ENCODE assay signal across 1 cellular context in genomic region chr20:31738729-31739549, GRCh38.
TF ChIP-seq lines count a peak whose summit lies in the region.

A gene with protein sequence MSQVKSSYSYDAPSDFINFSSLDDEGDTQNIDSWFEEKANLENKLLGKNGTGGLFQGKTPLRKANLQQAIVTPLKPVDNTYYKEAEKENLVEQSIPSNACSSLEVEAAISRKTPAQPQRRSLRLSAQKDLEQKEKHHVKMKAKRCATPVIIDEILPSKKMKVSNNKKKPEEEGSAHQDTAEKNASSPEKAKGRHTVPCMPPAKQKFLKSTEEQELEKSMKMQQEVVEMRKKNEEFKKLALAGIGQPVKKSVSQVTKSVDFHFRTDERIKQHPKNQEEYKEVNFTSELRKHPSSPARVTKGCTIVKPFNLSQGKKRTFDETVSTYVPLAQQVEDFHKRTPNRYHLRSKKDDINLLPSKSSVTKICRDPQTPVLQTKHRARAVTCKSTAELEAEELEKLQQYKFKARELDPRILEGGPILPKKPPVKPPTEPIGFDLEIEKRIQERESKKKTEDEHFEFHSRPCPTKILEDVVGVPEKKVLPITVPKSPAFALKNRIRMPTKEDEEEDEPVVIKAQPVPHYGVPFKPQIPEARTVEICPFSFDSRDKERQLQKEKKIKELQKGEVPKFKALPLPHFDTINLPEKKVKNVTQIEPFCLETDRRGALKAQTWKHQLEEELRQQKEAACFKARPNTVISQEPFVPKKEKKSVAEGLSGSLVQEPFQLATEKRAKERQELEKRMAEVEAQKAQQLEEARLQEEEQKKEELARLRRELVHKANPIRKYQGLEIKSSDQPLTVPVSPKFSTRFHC (plus strand): TSS chr20:31739290. CDS start chr20:31757477, 18,187 bp downstream.

TF ChIP-seq in GM12878, 131 proteins besides CTCF, POLR2A, EP300 and RAD21 (continued from another document and continues in another):
- TF ChIP-seq ZNF687 (IDR thresholded peaks at IDR 0.05) (no peak), E2F4 (IDR thresholded peaks at IDR 0.05; ENCODE audit: low read depth, low read length) (peak; percentile 93), BMI1 (IDR thresholded peaks at IDR 0.05; ENCODE audit: borderline replicate concordance) (no peak), CEBPB (IDR thresholded peaks at IDR 0.05; ENCODE audit: borderline replicate concordance in 1 of 2, low read depth in 2 of 2, low read length in 2 of 2) (no peak), NR2F1 (conservative IDR thresholded peaks at IDR 0.05) (no peak), ZNF24 (IDR thresholded peaks at IDR 0.05) (no peak), MTA3 (IDR thresholded peaks at IDR 0.05; ENCODE audit: borderline replicate concordance, low read length) (no peak), NFIC (IDR thresholded peaks at IDR 0.05; ENCODE audit: low read depth, low read length) (no peak), PML (IDR thresholded peaks at IDR 0.05; ENCODE audit: low read length) (peak; percentile 66), SMAD1 (IDR thresholded peaks at IDR 0.05; ENCODE audit: low read depth, partially characterized antibody) (no peak), RB1 (IDR thresholded peaks at IDR 0.05; ENCODE audit: borderline replicate concordance) (no peak), TAF1 (IDR thresholded peaks at IDR 0.05; ENCODE audit: borderline replicate concordance, low read depth, low read length) (peak; percentile 46; the same call in 1 of the 2 replicates), MLLT1 (IDR thresholded peaks at IDR 0.05) (no peak), LARP7 (IDR thresholded peaks at IDR 0.05) (peak; percentile 55), DPF2 (IDR thresholded peaks at IDR 0.05) (no peak), ZNF592 (IDR thresholded peaks at IDR 0.05) (no peak), MYC (IDR thresholded peaks at IDR 0.05; ENCODE audit: insufficient read depth, insufficient read length, insufficient replicate concordance, low read length, severe bottlenecking) (no peak), GATAD2B (conservative IDR thresholded peaks at IDR 0.05; ENCODE audit: low read depth) (0 out of 2 replicates have a peak, but pooled peaks have one; percentile 34), NFYA (IDR thresholded peaks at IDR 0.05; ENCODE audit: borderline replicate concordance, low read depth, low read length) (no peak), E2F8 (IDR thresholded peaks at IDR 0.05; ENCODE audit: low read depth, partially characterized antibody) (no peak), KDM1A (IDR thresholded peaks at IDR 0.05; ENCODE audit: borderline replicate concordance) (no peak), BACH1 (IDR thresholded peaks at IDR 0.05; ENCODE audit: borderline replicate concordance) (no peak), IKZF1 (conservative IDR thresholded peaks at IDR 0.05) (peak; percentile 73)
- TF ChIP-seq, protein P1, sequence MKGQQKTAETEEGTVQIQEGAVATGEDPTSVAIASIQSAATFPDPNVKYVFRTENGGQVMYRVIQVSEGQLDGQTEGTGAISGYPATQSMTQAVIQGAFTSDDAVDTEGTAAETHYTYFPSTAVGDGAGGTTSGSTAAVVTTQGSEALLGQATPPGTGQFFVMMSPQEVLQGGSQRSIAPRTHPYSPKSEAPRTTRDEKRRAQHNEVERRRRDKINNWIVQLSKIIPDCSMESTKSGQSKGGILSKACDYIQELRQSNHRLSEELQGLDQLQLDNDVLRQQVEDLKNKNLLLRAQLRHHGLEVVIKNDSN (IDR thresholded peaks at IDR 0.05; ENCODE audit: borderline replicate concordance, extremely low read length, insufficient read depth, low read depth, low read length) = no peak
- TF ChIP-seq, protein P2, sequence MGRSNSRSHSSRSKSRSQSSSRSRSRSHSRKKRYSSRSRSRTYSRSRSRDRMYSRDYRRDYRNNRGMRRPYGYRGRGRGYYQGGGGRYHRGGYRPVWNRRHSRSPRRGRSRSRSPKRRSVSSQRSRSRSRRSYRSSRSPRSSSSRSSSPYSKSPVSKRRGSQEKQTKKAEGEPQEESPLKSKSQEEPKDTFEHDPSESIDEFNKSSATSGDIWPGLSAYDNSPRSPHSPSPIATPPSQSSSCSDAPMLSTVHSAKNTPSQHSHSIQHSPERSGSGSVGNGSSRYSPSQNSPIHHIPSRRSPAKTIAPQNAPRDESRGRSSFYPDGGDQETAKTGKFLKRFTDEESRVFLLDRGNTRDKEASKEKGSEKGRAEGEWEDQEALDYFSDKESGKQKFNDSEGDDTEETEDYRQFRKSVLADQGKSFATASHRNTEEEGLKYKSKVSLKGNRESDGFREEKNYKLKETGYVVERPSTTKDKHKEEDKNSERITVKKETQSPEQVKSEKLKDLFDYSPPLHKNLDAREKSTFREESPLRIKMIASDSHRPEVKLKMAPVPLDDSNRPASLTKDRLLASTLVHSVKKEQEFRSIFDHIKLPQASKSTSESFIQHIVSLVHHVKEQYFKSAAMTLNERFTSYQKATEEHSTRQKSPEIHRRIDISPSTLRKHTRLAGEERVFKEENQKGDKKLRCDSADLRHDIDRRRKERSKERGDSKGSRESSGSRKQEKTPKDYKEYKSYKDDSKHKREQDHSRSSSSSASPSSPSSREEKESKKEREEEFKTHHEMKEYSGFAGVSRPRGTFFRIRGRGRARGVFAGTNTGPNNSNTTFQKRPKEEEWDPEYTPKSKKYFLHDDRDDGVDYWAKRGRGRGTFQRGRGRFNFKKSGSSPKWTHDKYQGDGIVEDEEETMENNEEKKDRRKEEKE (IDR thresholded peaks at IDR 0.05) = no peak
- TF ChIP-seq, protein P3, sequence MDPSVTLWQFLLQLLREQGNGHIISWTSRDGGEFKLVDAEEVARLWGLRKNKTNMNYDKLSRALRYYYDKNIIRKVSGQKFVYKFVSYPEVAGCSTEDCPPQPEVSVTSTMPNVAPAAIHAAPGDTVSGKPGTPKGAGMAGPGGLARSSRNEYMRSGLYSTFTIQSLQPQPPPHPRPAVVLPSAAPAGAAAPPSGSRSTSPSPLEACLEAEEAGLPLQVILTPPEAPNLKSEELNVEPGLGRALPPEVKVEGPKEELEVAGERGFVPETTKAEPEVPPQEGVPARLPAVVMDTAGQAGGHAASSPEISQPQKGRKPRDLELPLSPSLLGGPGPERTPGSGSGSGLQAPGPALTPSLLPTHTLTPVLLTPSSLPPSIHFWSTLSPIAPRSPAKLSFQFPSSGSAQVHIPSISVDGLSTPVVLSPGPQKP (IDR thresholded peaks at IDR 0.05; ENCODE audit: low read depth, low read length) = peak; percentile 58; the same call in 1 of the 2 replicates
- TF ChIP-seq, protein P4, sequence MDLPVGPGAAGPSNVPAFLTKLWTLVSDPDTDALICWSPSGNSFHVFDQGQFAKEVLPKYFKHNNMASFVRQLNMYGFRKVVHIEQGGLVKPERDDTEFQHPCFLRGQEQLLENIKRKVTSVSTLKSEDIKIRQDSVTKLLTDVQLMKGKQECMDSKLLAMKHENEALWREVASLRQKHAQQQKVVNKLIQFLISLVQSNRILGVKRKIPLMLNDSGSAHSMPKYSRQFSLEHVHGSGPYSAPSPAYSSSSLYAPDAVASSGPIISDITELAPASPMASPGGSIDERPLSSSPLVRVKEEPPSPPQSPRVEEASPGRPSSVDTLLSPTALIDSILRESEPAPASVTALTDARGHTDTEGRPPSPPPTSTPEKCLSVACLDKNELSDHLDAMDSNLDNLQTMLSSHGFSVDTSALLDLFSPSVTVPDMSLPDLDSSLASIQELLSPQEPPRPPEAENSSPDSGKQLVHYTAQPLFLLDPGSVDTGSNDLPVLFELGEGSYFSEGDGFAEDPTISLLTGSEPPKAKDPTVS (IDR thresholded peaks at IDR 0.05; ENCODE audit: low read depth, low read length) = no peak
- TF ChIP-seq, protein P5, sequence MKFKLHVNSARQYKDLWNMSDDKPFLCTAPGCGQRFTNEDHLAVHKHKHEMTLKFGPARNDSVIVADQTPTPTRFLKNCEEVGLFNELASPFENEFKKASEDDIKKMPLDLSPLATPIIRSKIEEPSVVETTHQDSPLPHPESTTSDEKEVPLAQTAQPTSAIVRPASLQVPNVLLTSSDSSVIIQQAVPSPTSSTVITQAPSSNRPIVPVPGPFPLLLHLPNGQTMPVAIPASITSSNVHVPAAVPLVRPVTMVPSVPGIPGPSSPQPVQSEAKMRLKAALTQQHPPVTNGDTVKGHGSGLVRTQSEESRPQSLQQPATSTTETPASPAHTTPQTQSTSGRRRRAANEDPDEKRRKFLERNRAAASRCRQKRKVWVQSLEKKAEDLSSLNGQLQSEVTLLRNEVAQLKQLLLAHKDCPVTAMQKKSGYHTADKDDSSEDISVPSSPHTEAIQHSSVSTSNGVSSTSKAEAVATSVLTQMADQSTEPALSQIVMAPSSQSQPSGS (IDR thresholded peaks at IDR 0.05; ENCODE audit: low read length) = no peak
